Comparison of ENCODE assay signal across 24 cellular contexts in genomic region chr17:51251010-51251409, GRCh38. TPM values are rescaled to one million over a fixed set of nuclear protein-coding genes. Genes with fewer than 3 reads are reported as not detected.
A peak's percentile ranks its signal among the peaks of the same experiment; 100 is the strongest.
DNase-seq lines count a peak whose midpoint lies in the region; ATAC-seq, FAIRE-seq and TF ChIP-seq lines count a peak whose summit lies in the region.
"Had no signal": no experiment of that assay in that cellular context is flagged by ENCODE, and none has a peak within 500 bp of the region (broad histone marks: within the 10 kb centered on the region; RNA-seq: fewer than 3 reads in every experiment).

No MANE protein-coding gene starts in this region.

- H3K27me3 Mint-ChIP-seq in activated CD8-positive, alpha-beta memory T cell treated with anti-CD3 and anti-CD28 coated beads, Interleukin-2, amount 10 ng/mL, durations not matched to agents 7 days and 5 days: no peaks in the 10 kb centered on the region
- no peaks in the 10 kb centered on the region for H3K27me3 Mint-ChIP-seq in osteocyte (ENCODE audit: unreplicated experiment)
- H3K27me3 Mint-ChIP-seq: activated naive CD4-positive, alpha-beta T cell treated with anti-CD3 and anti-CD28 coated beads, Interleukin-2, amount 50 U/mL, for 24 hours had no signal

- DNase-seq in activated CD8-positive, alpha-beta memory T cell treated with anti-CD3 and anti-CD28 coated beads, Interleukin-2, amount 10 ng/mL, durations not matched to agents 7 days and 5 days: no peak
- DNase-seq in activated CD8-positive, alpha-beta memory T cell treated with anti-CD3 and anti-CD28 coated beads, Interleukin-2, amount 50 U/mL, for 4 hours: no peak
- DNase-seq in H54 (ENCODE audit: insufficient read length, low spot score) (no peak), adipocyte (ENCODE audit: low read depth) (peak; percentile 11), osteocyte (ENCODE audit: extremely low spot score, unreplicated experiment) (no peak), heart right ventricle (no peak), prostate gland (ENCODE audit: low spot score) (no peak)
- no peak for DNase-seq in activated naive CD4-positive, alpha-beta T cell treated with anti-CD3 and anti-CD28 coated beads, Interleukin-2, amount 50 U/mL, for 72 hours (ENCODE audit: low spot score in 2 of 2)
- DNase-seq: ACHN; effector memory CD4-positive, alpha-beta T cell; mesendoderm; MG63; NCI-H2081 treated with DMSO at 0.1 percent for 48 hours; NCI-H446 treated with DMSO at 0.1 percent for 48 hours; OCI-M1; stimulated activated CD4-positive, alpha-beta T cell treated with anti-CD3 and anti-CD28 coated beads, Interleukin-2, amount 100 ng/mL, for 48 hours; stimulated activated naive CD4-positive, alpha-beta T cell had no signal

- H3K36me3 ChIP-seq in adipocyte (ENCODE audit: control insufficient read depth, insufficient read depth, low read length, severe bottlenecking): peaks cover 51% of the 10 kb centered on the region
- peaks cover 0 to 48% (median 7%) of the 10 kb centered on the region in 9 donors for H3K36me3 ChIP-seq in heart right ventricle
- no peaks in the 10 kb centered on the region for H3K36me3 ChIP-seq in prostate gland

- H3K9ac ChIP-seq in adipocyte (ENCODE audit: low read length): peak overlapping the region; percentile 34

- no peak overlapping the region for H3K4me3 ChIP-seq in adipocyte (ENCODE audit: low read length)
- no peak overlapping the region for H3K4me3 ChIP-seq in heart right ventricle
- H3K4me3 ChIP-seq in prostate gland: no peak overlapping the region
- H3K4me3 ChIP-seq: hepatocyte, MG63, vagina had no signal

- ATAC-seq in activated CD8-positive, alpha-beta memory T cell treated with anti-CD3 and anti-CD28 coated beads, Interleukin-2, amount 10 ng/mL, durations not matched to agents 7 days and 5 days: no peak
- no peak for ATAC-seq in heart right ventricle
- ATAC-seq in activated naive CD4-positive, alpha-beta T cell treated with anti-CD3 and anti-CD28 coated beads, Interleukin-2, amount 50 U/mL, for 72 hours: no peak
- ATAC-seq: esophagus mucosa had no signal

- FAIRE-seq in H54 (lab: Jason Lieb, UNC): peak; percentile 94
- FAIRE-seq: frontal cortex, G401.6 had no signal

- peaks cover 25% of the 10 kb centered on the region for H3K4me1 Mint-ChIP-seq in activated CD8-positive, alpha-beta memory T cell treated with anti-CD3 and anti-CD28 coated beads, Interleukin-2, amount 10 ng/mL, durations not matched to agents 7 days and 5 days
- peaks cover 19% of the 10 kb centered on the region for H3K4me1 Mint-ChIP-seq in osteocyte (ENCODE audit: unreplicated experiment)

- TF ChIP-seq CTCF in osteocyte (IDR thresholded peaks at IDR 0.05) (no peak), heart right ventricle (IDR thresholded peaks at IDR 0.05) (no peak), prostate gland (IDR thresholded peaks at IDR 0.05) (no peak)

- no peak overlapping the region for H3K4me3 Mint-ChIP-seq in activated CD8-positive, alpha-beta memory T cell treated with anti-CD3 and anti-CD28 coated beads, Interleukin-2, amount 10 ng/mL, durations not matched to agents 7 days and 5 days
- H3K4me3 Mint-ChIP-seq in osteocyte (ENCODE audit: unreplicated experiment): no peak overlapping the region
- H3K4me3 Mint-ChIP-seq: activated naive CD4-positive, alpha-beta T cell treated with anti-CD3 and anti-CD28 coated beads, Interleukin-2, amount 50 U/mL, for 24 hours had no signal

- no peaks in the 10 kb centered on the region for H3K9me3 Mint-ChIP-seq in activated CD8-positive, alpha-beta memory T cell treated with anti-CD3 and anti-CD28 coated beads, Interleukin-2, amount 10 ng/mL, durations not matched to agents 7 days and 5 days (ENCODE audit: low read depth)
- no peaks in the 10 kb centered on the region for H3K9me3 Mint-ChIP-seq in osteocyte (ENCODE audit: unreplicated experiment)
- no peaks in the 10 kb centered on the region for H3K9me3 Mint-ChIP-seq in activated naive CD4-positive, alpha-beta T cell treated with anti-CD3 and anti-CD28 coated beads, Interleukin-2, amount 50 U/mL, for 72 hours
- H3K9me3 Mint-ChIP-seq: activated naive CD4-positive, alpha-beta T cell treated with anti-CD3 and anti-CD28 coated beads, Interleukin-2, amount 50 U/mL, for 24 hours had no signal

- H3K27me3 ChIP-seq in adipocyte (replicated peaks; ENCODE audit: control insufficient read depth, insufficient read depth, low read length) (no peaks in the 10 kb centered on the region), heart right ventricle (no peaks in the 10 kb centered on the region), prostate gland (replicated peaks; ENCODE audit: insufficient read depth) (no peaks in the 10 kb centered on the region)
- H3K27me3 ChIP-seq: hepatocyte, MG63, vagina had no signal

- no peaks in the 10 kb centered on the region for H3K9me3 ChIP-seq in adipocyte (ENCODE audit: control insufficient read depth, low read length)
- H3K9me3 ChIP-seq in heart right ventricle: no peaks in the 10 kb centered on the region
- H3K9me3 ChIP-seq in prostate gland: no peaks in the 10 kb centered on the region
- H3K9me3 ChIP-seq: vagina had no signal

- intact Hi-C loops in heart right ventricle (cut with DNase I) (no loop called here), prostate gland (cut with DNase I) (no loop called here)

- TF ChIP-seq POLR2A in H54 (IDR thresholded peaks at IDR 0.05; ENCODE audit: low read depth, low read length) (no peak), prostate gland (IDR thresholded peaks at IDR 0.05) (no peak)

- peaks cover 36% of the 10 kb centered on the region for H3K36me3 Mint-ChIP-seq in activated CD8-positive, alpha-beta memory T cell treated with anti-CD3 and anti-CD28 coated beads, Interleukin-2, amount 10 ng/mL, durations not matched to agents 7 days and 5 days
- peaks cover 32% of the 10 kb centered on the region for H3K36me3 Mint-ChIP-seq in osteocyte (ENCODE audit: unreplicated experiment)
- peaks cover 13 to 21% of the 10 kb centered on the region in 2 donors for H3K36me3 Mint-ChIP-seq in activated naive CD4-positive, alpha-beta T cell treated with anti-CD3 and anti-CD28 coated beads, Interleukin-2, amount 50 U/mL, for 72 hours

- H3K4me1 ChIP-seq in adipocyte (ENCODE audit: control insufficient read depth, insufficient read depth, low read length) (peaks cover 6% of the 10 kb centered on the region), heart right ventricle (peaks cover 0 to 21% (median 7%) of the 10 kb centered on the region in 9 donors), prostate gland (replicated peaks) (no peaks in the 10 kb centered on the region)

- H3K27ac ChIP-seq in heart right ventricle: no peak overlapping the region
- no peak overlapping the region for H3K27ac ChIP-seq in prostate gland
- H3K27ac ChIP-seq: C4-2B, hepatocyte, vagina had no signal

- CTCF ChIA-PET in activated CD8-positive, alpha-beta memory T cell treated with anti-CD3 and anti-CD28 coated beads, Interleukin-2, amount 10 ng/mL, durations not matched to agents 7 days and 5 days (lab: Charles Lee): interaction anchor here (1.0 to 1.6 kb wide), 2 partner anchors 10 to 13 kb away, joined by 3 to 4 read pairs; partner anchors contain the start of gene UTP18

- peak overlapping the region; percentile 33 for H3K27ac Mint-ChIP-seq in activated CD8-positive, alpha-beta memory T cell treated with anti-CD3 and anti-CD28 coated beads, Interleukin-2, amount 10 ng/mL, durations not matched to agents 7 days and 5 days
- H3K27ac Mint-ChIP-seq in osteocyte (ENCODE audit: unreplicated experiment): peak overlapping the region; percentile 24
- H3K27ac Mint-ChIP-seq in activated naive CD4-positive, alpha-beta T cell treated with anti-CD3 and anti-CD28 coated beads, Interleukin-2, amount 50 U/mL, for 72 hours: peak overlapping the region in 1 of 2 donors; percentile 45
- H3K27ac Mint-ChIP-seq: activated naive CD4-positive, alpha-beta T cell treated with anti-CD3 and anti-CD28 coated beads, Interleukin-2, amount 50 U/mL, for 24 hours had no signal

RNA-seq across cellular contexts. Expression of gene MBTD1, which starts 8.8 kb away (rescaled TPM):
- 10 to 100 TPM; 10.4 to 11.0 TPM for total RNA-seq in activated CD8-positive, alpha-beta memory T cell treated with anti-CD3 and anti-CD28 coated beads, Interleukin-2, amount 10 ng/mL, durations not matched to agents 7 days and 5 days
- total RNA-seq in osteocyte (17.9 and 19.6 TPM in 2 replicates), heart right ventricle (1 to 10 TPM; 4.7 to 8.4 (median 6.9) TPM), prostate gland (10 to 100 TPM; 19.6 to 25.1 TPM)
- polyA plus RNA-seq in heart right ventricle: 10 to 100 TPM in 1 of 2 donors, 1 to 10 TPM in 1; 1.8 to 11.4 TPM
- total RNA-seq in activated naive CD4-positive, alpha-beta T cell treated with anti-CD3 and anti-CD28 coated beads, Interleukin-2, amount 50 U/mL, for 72 hours: 10 to 100 TPM; 11.3 to 16.5 TPM

RNA-seq across cellular contexts. Expression of gene UTP18, which starts 9.3 kb away (rescaled TPM):
- total RNA-seq in activated CD8-positive, alpha-beta memory T cell treated with anti-CD3 and anti-CD28 coated beads, Interleukin-2, amount 10 ng/mL, durations not matched to agents 7 days and 5 days: 10 to 100 TPM; 46.8 to 59.8 TPM
- 25.3 and 28.0 TPM in 2 replicates for total RNA-seq in osteocyte
- total RNA-seq in heart right ventricle: 10 to 100 TPM in 2 of 10 donors, 1 to 10 TPM in 8; 4.8 to 13.4 (median 8.0) TPM
- polyA plus RNA-seq in heart right ventricle: 10 to 100 TPM in 1 of 2 donors, 1 to 10 TPM in 1; 9.7 to 12.0 TPM
- total RNA-seq in activated naive CD4-positive, alpha-beta T cell treated with anti-CD3 and anti-CD28 coated beads, Interleukin-2, amount 50 U/mL, for 72 hours: 10 to 100 TPM; 44.1 to 56.3 TPM
- 10 to 100 TPM; 27.6 to 43.5 TPM for total RNA-seq in prostate gland
